ENCODE assay signal across 18 cellular contexts in the genomic region with DNA sequence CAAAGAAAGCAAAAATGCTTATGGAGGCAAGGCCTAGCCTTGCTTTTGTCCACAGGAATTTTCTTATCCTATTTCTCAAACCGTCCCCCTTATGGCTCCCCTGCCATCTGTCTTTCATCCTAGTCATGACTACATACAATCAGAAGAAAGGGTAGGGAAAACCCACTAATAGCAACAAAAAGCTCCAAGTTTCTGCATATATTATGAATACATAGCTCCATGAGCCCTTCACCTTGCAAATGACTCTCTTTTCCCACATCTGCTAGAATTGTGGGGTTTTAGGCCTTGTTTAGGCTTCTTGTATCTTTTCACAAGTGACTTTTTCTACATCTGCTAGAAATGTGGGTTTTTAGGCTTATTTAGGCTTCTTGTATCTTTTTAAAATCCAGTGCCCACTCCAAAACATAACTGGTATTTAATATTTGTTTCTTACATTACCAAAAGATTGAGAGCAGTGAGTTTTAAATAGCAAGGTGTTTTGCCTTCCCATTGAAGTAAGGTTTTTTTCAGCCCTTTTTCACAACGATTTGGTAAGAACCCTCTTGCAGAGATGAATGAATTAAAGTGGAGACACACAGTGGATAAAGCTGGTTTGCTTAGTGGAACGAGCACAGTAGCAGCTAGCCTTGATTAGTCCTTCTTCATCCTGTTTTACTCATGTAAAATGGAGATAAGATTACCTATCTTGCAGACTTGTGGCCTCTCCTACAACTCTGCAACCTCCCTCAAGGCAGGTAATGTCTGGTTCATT. TPM values are rescaled to one million over a fixed set of nuclear protein-coding genes. Genes with fewer than 3 reads are reported as not detected.
DNase-seq lines count a peak whose midpoint lies in the region; ATAC-seq, FAIRE-seq and TF ChIP-seq lines count a peak whose summit lies in the region.
"Had no signal": no experiment of that assay in that cellular context is flagged by ENCODE, and none has a peak within 500 bp of the region (broad histone marks: within the 10 kb centered on the region; RNA-seq: fewer than 3 reads in every experiment).

No MANE protein-coding gene starts in this region.

- POLR2A ChIA-PET in endothelial cell of umbilical vein (lab: Charles Lee): interaction anchor here (1.2 kb wide), 1 partner anchor 485 kb away, joined by 3 read pairs; no protein-coding TSS in a partner anchor

- H3K36me3 ChIP-seq in RWPE2 (ENCODE audit: low read depth) (peaks cover 45% of the 10 kb centered on the region), endothelial cell of umbilical vein (ENCODE audit: control insufficient read depth in 2 of 2, extremely low read depth in 1 of 2, insufficient read depth in 2 of 2, low read length in 2 of 2) (peaks cover 0 to 8% of the 10 kb centered on the region in 2 experiments)

- CTCF ChIA-PET in endothelial cell of umbilical vein (lab: Charles Lee): interaction anchor here (1.3 to 7.7 kb wide), 7 partner anchors 12 to 155 kb away, joined by 4 to 64 read pairs (median 11); no protein-coding TSS in a partner anchor

- no peak overlapping the region for H3T11ph ChIP-seq in H9 (ENCODE audit: low read length)

- peaks cover 18% of the 10 kb centered on the region for H3K79me2 ChIP-seq in endothelial cell of umbilical vein (ENCODE audit: control insufficient read depth, insufficient read depth, low read length)
- H3K79me2 ChIP-seq in H9 (ENCODE audit: insufficient read depth, low read length): no peaks in the 10 kb centered on the region

- H3K79me1 ChIP-seq in H9 (ENCODE audit: insufficient read depth, low read depth, low read length, poor library complexity, severe bottlenecking): no peaks in the 10 kb centered on the region

- no peak overlapping the region for H3K4me2 ChIP-seq in endothelial cell of umbilical vein (ENCODE audit: insufficient read depth, low read length)
- no peak overlapping the region for H3K4me2 ChIP-seq in H9 (ENCODE audit: insufficient read depth, insufficient read length, low read length)

- dilution Hi-C loops in endothelial cell of umbilical vein (cut with MboI; ENCODE audit: extremely low pct_ligation_motif_present, low sequenced_read_pairs): no loop called here

- no peak overlapping the region for H3K18ac ChIP-seq in H9 (ENCODE audit: insufficient read length, low read depth, low read length)

- no peak overlapping the region for H2AFZ ChIP-seq in endothelial cell of umbilical vein (ENCODE audit: low read depth, low read length)
- no peak overlapping the region for H2AFZ ChIP-seq in H9 (ENCODE audit: low read length)

- no peak overlapping the region for H2BK12ac ChIP-seq in H9 (ENCODE audit: insufficient read length, low read depth, low read length)

- H3K4me3 ChIP-seq in HFF-Myc (replicated peaks; ENCODE audit: low read depth, low read length) (peak overlapping the region; percentile 99; the same call in 1 of the 2 replicates), RWPE2 (ENCODE audit: severe bottlenecking) (no peak overlapping the region), endothelial cell of umbilical vein (replicated peaks in 1 of 3; ENCODE audit: insufficient read depth in 1 of 3, low read depth in 1 of 3, low read length in 3 of 3) (no peak overlapping the region)
- H3K4me3 ChIP-seq: skin epidermis, testis had no signal

- H3K23ac ChIP-seq in H9 (ENCODE audit: insufficient read length, low read depth, low read length): no peak overlapping the region

- H3K27ac Mint-ChIP-seq in osteocyte (ENCODE audit: unreplicated experiment) (peak overlapping the region; percentile 63), H9 (no peak overlapping the region)
- H3K27ac Mint-ChIP-seq in activated T-cell treated with anti-CD3 and anti-CD28 coated beads, Interleukin-2, amount 50 U/mL, for 72 hours: no peak overlapping the region

- H3K9ac ChIP-seq in endothelial cell of umbilical vein (replicated peaks; ENCODE audit: extremely low read depth, insufficient read depth, low read length) (no peak overlapping the region), H9 (ENCODE audit: extremely low read depth, insufficient read length, low read length) (no peak overlapping the region)

- TF ChIP-seq POLR2A in endothelial cell of umbilical vein (IDR thresholded peaks at IDR 0.05; ENCODE audit: low read depth, low read length): peak; percentile 59

- no peak overlapping the region for H4K91ac ChIP-seq in H9 (ENCODE audit: insufficient read length, low read depth, low read length)

- H3K36me3 Mint-ChIP-seq in osteocyte (ENCODE audit: unreplicated experiment) (peaks cover 23% of the 10 kb centered on the region), H9 (ENCODE audit: insufficient read depth in 1 of 3, low read depth in 3 of 3) (peaks cover 3 to 18% (median 11%) of the 10 kb centered on the region in 3 experiments)
- peaks cover 16 to 18% of the 10 kb centered on the region in 2 donors for H3K36me3 Mint-ChIP-seq in activated T-cell treated with anti-CD3 and anti-CD28 coated beads, Interleukin-2, amount 50 U/mL, for 72 hours (ENCODE audit: insufficient read depth in 2 of 2)

- H2BK5ac ChIP-seq in H9 (ENCODE audit: insufficient read length, low read length): no peak overlapping the region

- H3K14ac ChIP-seq in H9 (ENCODE audit: insufficient read depth, low read length): no peak overlapping the region

- intact Hi-C loops in endothelial cell of umbilical vein (cut with micrococcal nuclease): no loop called here

- no peak overlapping the region for H3K56ac ChIP-seq in H9 (ENCODE audit: insufficient read length, low read depth, low read length)

- H3K9me3 Mint-ChIP-seq in osteocyte (ENCODE audit: unreplicated experiment) (no peaks in the 10 kb centered on the region), H9 (no peaks in the 10 kb centered on the region; a peak in 1 of 5 replicates)
- H3K9me3 Mint-ChIP-seq in activated T-cell treated with anti-CD3 and anti-CD28 coated beads, Interleukin-2, amount 50 U/mL, for 72 hours: no peaks in the 10 kb centered on the region

- peak; percentile 1; the same call in 2 of the 3 replicates for ATAC-seq in RWPE2 (ENCODE audit: low read depth)
- no peak for ATAC-seq in GM21723 (IDR thresholded peaks at IDR 0.05; ENCODE audit: unreplicated experiment)
- ATAC-seq in activated T-cell treated with anti-CD3 and anti-CD28 coated beads, Interleukin-2, amount 50 U/mL, for 72 hours (replicated peaks in 1 of 2): no peak
- ATAC-seq: naive thymus-derived CD4-positive, alpha-beta T cell had no signal

- H3K9me1 ChIP-seq in endothelial cell of umbilical vein (replicated peaks; ENCODE audit: control insufficient read depth, extremely low read depth, insufficient read depth, low read length): no peaks in the 10 kb centered on the region

- FAIRE-seq in endothelial cell of umbilical vein (lab: Jason Lieb, UNC): peak; percentile 26
- FAIRE-seq: islet of Langerhans had no signal

- no peak overlapping the region for H2AK5ac ChIP-seq in H9 (ENCODE audit: insufficient read length, low read length)

- no CpG with 5 or more reads among the region's 3 CpGs for WGBS in H9 (ENCODE audit: extremely low coverage, insufficient read length, low lambda C conversion rate)

- H3K4me1 Mint-ChIP-seq in osteocyte (ENCODE audit: unreplicated experiment): peaks cover 24% of the 10 kb centered on the region
- peaks cover 23% of the 10 kb centered on the region for H3K4me1 Mint-ChIP-seq in activated T-cell treated with anti-CD3 and anti-CD28 coated beads, Interleukin-2, amount 50 U/mL, for 72 hours (ENCODE audit: low read depth)
- peaks cover 21 to 25% of the 10 kb centered on the region in 2 experiments for H3K4me1 Mint-ChIP-seq in H9

- H3K27ac ChIP-seq in RWPE2 (ENCODE audit: poor library complexity, severe bottlenecking): peak overlapping the region; percentile 98
- H3K27ac ChIP-seq in endothelial cell of umbilical vein (ENCODE audit: insufficient read depth, low read depth, low read length): no peak overlapping the region
- H3K27ac ChIP-seq in H9 (ENCODE audit: insufficient read length, low read depth, low read length): no peak overlapping the region
- H3K27ac ChIP-seq: skin epidermis, testis had no signal

- H4K8ac ChIP-seq in H9 (replicated peaks; ENCODE audit: insufficient read length, low read depth, low read length): no peak overlapping the region

- H2BK120ac ChIP-seq in H9 (ENCODE audit: low read depth, low read length, poor library complexity, severe bottlenecking): no peak overlapping the region

- peaks cover 5% of the 10 kb centered on the region for H3K23me2 ChIP-seq in H9 (ENCODE audit: insufficient read length, low read depth, low read length, poor library complexity, severe bottlenecking)

- H3K27me3 Mint-ChIP-seq in osteocyte (ENCODE audit: unreplicated experiment) (no peaks in the 10 kb centered on the region), H9 (ENCODE audit: low read depth) (no peaks in the 10 kb centered on the region)
- no peaks in the 10 kb centered on the region for H3K27me3 Mint-ChIP-seq in activated T-cell treated with anti-CD3 and anti-CD28 coated beads, Interleukin-2, amount 50 U/mL, for 72 hours (ENCODE audit: low read depth)

- H2BK15ac ChIP-seq in H9 (ENCODE audit: low read depth, low read length): no peak overlapping the region

- H4K5ac ChIP-seq in H9 (ENCODE audit: insufficient read length, low read depth, low read length): no peak overlapping the region

- H4K20me1 ChIP-seq in endothelial cell of umbilical vein (replicated peaks; ENCODE audit: control insufficient read depth, extremely low read depth, insufficient read depth, low read length): no peaks in the 10 kb centered on the region
- H4K20me1 ChIP-seq in H9 (ENCODE audit: control insufficient read depth, insufficient read depth, insufficient read length): no peaks in the 10 kb centered on the region

- DNase-seq in HFF-Myc (ENCODE audit: extremely low read depth, low read depth) (no peak), RWPE2 (ENCODE audit: low spot score) (no peak), endothelial cell of umbilical vein (ENCODE audit: low read depth, low spot score) (peak; percentile 55), osteocyte (ENCODE audit: extremely low spot score, unreplicated experiment) (no peak), H9 (no peak)
- no peak for DNase-seq in activated CD8-positive, alpha-beta memory T cell treated with anti-CD3 and anti-CD28 coated beads, Interleukin-2, amount 50 U/mL, for 4 hours
- no peak for DNase-seq in activated T-cell treated with anti-CD3 and anti-CD28 coated beads, Interleukin-2, amount 50 U/mL, for 72 hours
- DNase-seq: activated CD4-positive, alpha-beta T cell treated with anti-CD3 and anti-CD28 coated beads for 48 hours; activated gamma-delta T cell; cerebellar nuclear complex; foreskin melanocyte; naive thymus-derived CD4-positive, alpha-beta T cell; NCI-H2081; SW 1271; testis had no signal

- H3K4me1 ChIP-seq in RWPE2 (ENCODE audit: insufficient read depth, poor library complexity, severe bottlenecking) (peaks cover 12% of the 10 kb centered on the region), endothelial cell of umbilical vein (ENCODE audit: control insufficient read depth, extremely low read depth, insufficient read depth, low read length) (peaks cover 22% of the 10 kb centered on the region), H9 (ENCODE audit: insufficient read depth, low read length) (peaks cover 3% of the 10 kb centered on the region; the same call in 1 of the 2 replicates)

- H3K27me3 ChIP-seq in RWPE2 (ENCODE audit: insufficient read depth, poor library complexity, severe bottlenecking): no peaks in the 10 kb centered on the region
- no peaks in the 10 kb centered on the region for H3K27me3 ChIP-seq in endothelial cell of umbilical vein (ENCODE audit: control insufficient read depth in 2 of 2, insufficient read depth in 2 of 2, low read length in 2 of 2)
- no peaks in the 10 kb centered on the region for H3K27me3 ChIP-seq in H9 (ENCODE audit: insufficient read depth, low read length)
- H3K27me3 ChIP-seq: testis had no signal

- no peak overlapping the region for H2BK20ac ChIP-seq in H9 (ENCODE audit: low read depth, low read length, poor library complexity, severe bottlenecking)

- H3K4me3 Mint-ChIP-seq in osteocyte (ENCODE audit: unreplicated experiment) (no peak overlapping the region), H9 (no peak overlapping the region)
- H3K4me3 Mint-ChIP-seq in activated T-cell treated with anti-CD3 and anti-CD28 coated beads, Interleukin-2, amount 50 U/mL, for 72 hours: no peak overlapping the region

- no peak overlapping the region for H3K4ac ChIP-seq in H9 (ENCODE audit: low read depth, low read length)

- H3K9me3 ChIP-seq in RWPE2 (ENCODE audit: severe bottlenecking) (no peaks in the 10 kb centered on the region), endothelial cell of umbilical vein (replicated peaks; ENCODE audit: control insufficient read depth, insufficient read depth, low read length) (no peaks in the 10 kb centered on the region), H9 (ENCODE audit: control insufficient read depth, low read depth, low read length) (no peaks in the 10 kb centered on the region)
- H3K9me3 ChIP-seq: testis had no signal

- TF ChIP-seq CTCF in HFF-Myc (IDR thresholded peaks at IDR 0.05; ENCODE audit: low read depth, low read length, missing control alignments) (no peak), RWPE2 (IDR thresholded peaks at IDR 0.05; ENCODE audit: poor library complexity, severe bottlenecking) (no peak), endothelial cell of umbilical vein (IDR thresholded peaks at IDR 0.05; ENCODE audit: extremely low read depth in 1 of 2, insufficient read depth in 1 of 2, low read depth in 1 of 2, low read length in 2 of 2) (no peak), osteocyte (IDR thresholded peaks at IDR 0.05) (no peak), H9 (conservative IDR thresholded peaks at IDR 0.05) (no peak)

- no TSS peak for BruUV-seq in endothelial cell of umbilical vein (replicated peaks; lab: Mats Ljungman, UMichigan)

RNA-seq across cellular contexts. Expression of gene GADD45A, which starts 4.4 kb away (rescaled TPM):
- total RNA-seq in endothelial cell of umbilical vein (77.4 and 91.6 TPM in 2 replicates), osteocyte (43.3 and 45.3 TPM in 2 replicates), H9 (2021) (22.8 and 25.0 TPM in 2 replicates)
- 54.9 and 87.6 TPM in 2 replicates for polyA plus RNA-seq in endothelial cell of umbilical vein
- 78.4 and 85.9 TPM in 2 replicates for polyA plus RNA-seq in endothelial cell of umbilical vein (2011; cell fraction: cytosol; rRNA removed)
- 237 and 327 TPM in 2 replicates for polyA plus RNA-seq in endothelial cell of umbilical vein (2011; cell fraction: nucleus; rRNA removed)
- polyA plus RNA-seq in endothelial cell of umbilical vein (2012): 104 and 119 TPM in 2 replicates
- 16.1 and 31.1 TPM in 2 replicates for polyA minus RNA-seq in endothelial cell of umbilical vein
- polyA minus RNA-seq in endothelial cell of umbilical vein (2011; cell fraction: cytosol; rRNA and poly(A)+ RNA removed): 8.3 TPM
- 71.4 and 153 TPM in 2 replicates for polyA minus RNA-seq in endothelial cell of umbilical vein (2011; cell fraction: nucleus; rRNA and poly(A)+ RNA removed)
- total RNA-seq in activated T-cell treated with anti-CD3 and anti-CD28 coated beads, Interleukin-2, amount 50 U/mL, for 72 hours: 100 to 1,000 TPM; 113 to 135 TPM
